Comparison of ENCODE assay signal across 9 cellular contexts in the genomic region with DNA sequence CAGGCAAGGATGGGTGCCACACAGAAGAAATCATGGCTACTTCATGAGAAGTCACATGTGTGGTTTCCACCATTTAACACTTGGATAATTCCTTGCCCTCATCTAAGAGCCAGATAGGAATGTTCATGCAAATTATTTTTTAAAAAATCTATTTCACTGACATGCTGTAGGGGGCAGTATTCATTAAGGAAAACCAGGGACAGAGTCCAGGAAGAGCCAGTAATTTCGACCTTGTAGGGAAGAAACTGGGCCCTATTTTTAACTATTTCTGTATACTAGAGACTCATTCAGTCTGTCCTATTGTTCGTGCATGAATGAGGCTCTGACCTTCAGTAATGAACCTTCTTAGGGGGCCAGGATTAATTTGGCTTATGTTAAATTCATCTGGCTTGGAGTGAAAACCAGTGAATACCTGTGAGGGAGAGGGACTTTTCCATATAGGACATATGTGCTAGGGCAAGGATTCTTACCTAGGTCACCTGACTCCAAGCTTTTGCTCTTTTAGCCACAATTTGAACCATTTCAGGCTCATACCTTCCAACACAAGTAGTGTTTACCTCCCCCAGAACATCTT.
DNase-seq lines count a peak whose midpoint lies in the region; ATAC-seq, FAIRE-seq and TF ChIP-seq lines count a peak whose summit lies in the region.
"Had no signal": no experiment of that assay in that cellular context is flagged by ENCODE, and none has a peak within 500 bp of the region (broad histone marks: within the 10 kb centered on the region; RNA-seq: fewer than 3 reads in every experiment).

No MANE protein-coding gene starts in this region.

- H3K4me1 ChIP-seq in GM12878 (ENCODE audit: control insufficient read depth, insufficient read depth, low read length), result no peaks in the 10 kb centered on the region
- H3K4me1 ChIP-seq: SJSA1 had no signal

- FAIRE-seq in GM12878 (lab: Jason Lieb, UNC), result no peak

- no peak for TF ChIP-seq EP300 in GM12878 (IDR thresholded peaks at IDR 0.05; ENCODE audit: borderline replicate concordance in 1 of 2, control insufficient read depth in 1 of 2, low read depth in 2 of 2, low read length in 2 of 2)

- no peak overlapping the region for H3K4me2 ChIP-seq in GM12878 (ENCODE audit: control insufficient read depth, insufficient read depth)

- in situ Hi-C loops in GM12878 (cut with MboI), result loop anchor here (10.0 kb wide), 2 partner anchors 591 to 831 kb away; no protein-coding TSS in a partner anchor

- H3K27me3 ChIP-seq in GM06990 (replicated peaks; ENCODE audit: control insufficient read depth, insufficient read depth, low read length) (no peaks in the 10 kb centered on the region), GM12878 (replicated peaks in 1 of 2; ENCODE audit: control insufficient read depth in 2 of 2, insufficient read depth in 2 of 2, low read length in 1 of 2) (no peaks in the 10 kb centered on the region)
- H3K27me3 ChIP-seq: SJSA1 had no signal

- H3K9ac ChIP-seq in GM12878 (ENCODE audit: control insufficient read depth, insufficient read depth, low read length), result no peak overlapping the region

- CTCF ChIA-PET in GM12878 (lab: Yijun Ruan, JAX), result interaction anchor here (0.9 to 4.1 kb wide), 25 partner anchors 8 to 828 kb away, joined by 3 to 21 read pairs (median 5); no protein-coding TSS in a partner anchor

- no TSS peak for BruUV-seq in GM12878 (replicated peaks; lab: Mats Ljungman, UMichigan)

- ATAC-seq in GM12878 (no peak), HG03354 (IDR thresholded peaks at IDR 0.05; ENCODE audit: poor library complexity, severe bottlenecking, unreplicated experiment) (no peak)

- SMC1A ChIA-PET in GM12878 (lab: Charles Lee; ENCODE audit: uncharacterized antibody, unreplicated experiment), result interaction anchor here (1.0 to 1.6 kb wide), 8 partner anchors 11 to 348 kb away, joined by 3 to 7 read pairs (median 3); no protein-coding TSS in a partner anchor

- POLR2A ChIA-PET in GM12878 (lab: Charles Lee), result no interaction called here

- H3K36me3 ChIP-seq in GM06990 (ENCODE audit: control insufficient read depth, insufficient read depth, low read length) (no peaks in the 10 kb centered on the region), GM12878 (ENCODE audit: control insufficient read depth in 2 of 2, insufficient read depth in 2 of 2, low read length in 1 of 2) (no peaks in the 10 kb centered on the region)
- H3K36me3 ChIP-seq: SJSA1 had no signal

- no peak overlapping the region for H2AFZ ChIP-seq in GM12878 (ENCODE audit: control insufficient read depth, low read depth, low read length)

- H4K20me1 ChIP-seq in GM12878 (ENCODE audit: control insufficient read depth, insufficient read depth), result no peaks in the 10 kb centered on the region

- no peaks in the 10 kb centered on the region for H3K79me2 ChIP-seq in GM12878 (ENCODE audit: control insufficient read depth, insufficient read depth, low read length)

- intact Hi-C loops in GM12878 (cut with micrococcal nuclease; ENCODE audit: unreplicated experiment), result loop anchor here (1.0 to 10.0 kb wide), 4 partner anchors 206 to 831 kb away; no protein-coding TSS in a partner anchor

- no peak overlapping the region for H3K27ac ChIP-seq in GM12878 (ENCODE audit: control insufficient read depth, insufficient read depth)
- H3K27ac ChIP-seq: SJSA1 had no signal

- H3K9me3 ChIP-seq in GM12878 (replicated peaks; ENCODE audit: control insufficient read depth, insufficient read depth, low read length), result no peaks in the 10 kb centered on the region
- H3K9me3 ChIP-seq: SJSA1 had no signal

- peak; percentile 56 for TF ChIP-seq CTCF in GM06990 (IDR thresholded peaks at IDR 0.05; ENCODE audit: insufficient read depth, low read length, poor library complexity, severe bottlenecking)
- peak; percentile 23 to 53 (median 43); a peak in 5 of 6 replicates for TF ChIP-seq CTCF in GM12878 (IDR thresholded peaks at IDR 0.05 in 2 of 3, conservative IDR thresholded peaks at IDR 0.05 in 1 of 3; ENCODE audit: control insufficient read depth in 2 of 3, extremely low read depth in 1 of 3, insufficient read depth in 1 of 3, low read depth in 3 of 3, low read length in 3 of 3)

- TF ChIP-seq POLR2A in GM12878 (IDR thresholded peaks at IDR 0.05; ENCODE audit: low read depth, low read length), result no peak

- 25% methylated on average over 2 of the region's 2 CpGs for WGBS in GM12878 (ENCODE audit: insufficient coverage, insufficient replicate concordance, low lambda C conversion rate, missing lambda C conversion rate)

- DNase-seq in GM06990 (ENCODE audit: extremely low read depth, insufficient read length), result no peak
- peak; percentile 48 for DNase-seq in NCI-H146 treated with DMSO at 0.1 percent for 48 hours (lab: John Stamatoyannopoulos, UW; ENCODE audit: unreplicated experiment)
- DNase-seq in GM12878 (ENCODE audit: low read depth, low spot score), result no peak
- peak; percentile 57 for DNase-seq in kidney glomerular epithelial cell (lab: John Stamatoyannopoulos, UW)
- DNase-seq in activated gamma-delta T cell treated with Interleukin-2 at 50 U/mL for 16 hours, result no peak
- no peak for DNase-seq in GF-D8 (lab: John Stamatoyannopoulos, UW)
- DNase-seq in T1000 (lab: John Stamatoyannopoulos, UW), result no peak

- no peak overlapping the region for H3K4me3 ChIP-seq in GM06990 (replicated peaks; ENCODE audit: low read depth, low read length)
- H3K4me3 ChIP-seq in GM12878, result no peak overlapping the region
- H3K4me3 ChIP-seq: SJSA1 had no signal

- TF ChIP-seq RAD21 in GM12878 (IDR thresholded peaks at IDR 0.05; ENCODE audit: insufficient read depth, low read depth, low read length), result peak; percentile 44

- RAD21 ChIA-PET in GM12878 (lab: Charles Lee; ENCODE audit: unreplicated experiment), result interaction anchor here (0.8 to 2.8 kb wide), 4 partner anchors 225 to 348 kb away, joined by 3 to 15 read pairs (median 3); no protein-coding TSS in a partner anchor

TF ChIP-seq in GM12878, 131 proteins besides CTCF, POLR2A, EP300 and RAD21:
- TF ChIP-seq PML (IDR thresholded peaks at IDR 0.05; ENCODE audit: low read length), result no peak
- no peak for TF ChIP-seq DPF2 (IDR thresholded peaks at IDR 0.05)
- peak; percentile 28; the same call in 1 of the 2 replicates for TF ChIP-seq SMC3 (IDR thresholded peaks at IDR 0.05; ENCODE audit: borderline replicate concordance, low read length)
- TF ChIP-seq, protein P1, sequence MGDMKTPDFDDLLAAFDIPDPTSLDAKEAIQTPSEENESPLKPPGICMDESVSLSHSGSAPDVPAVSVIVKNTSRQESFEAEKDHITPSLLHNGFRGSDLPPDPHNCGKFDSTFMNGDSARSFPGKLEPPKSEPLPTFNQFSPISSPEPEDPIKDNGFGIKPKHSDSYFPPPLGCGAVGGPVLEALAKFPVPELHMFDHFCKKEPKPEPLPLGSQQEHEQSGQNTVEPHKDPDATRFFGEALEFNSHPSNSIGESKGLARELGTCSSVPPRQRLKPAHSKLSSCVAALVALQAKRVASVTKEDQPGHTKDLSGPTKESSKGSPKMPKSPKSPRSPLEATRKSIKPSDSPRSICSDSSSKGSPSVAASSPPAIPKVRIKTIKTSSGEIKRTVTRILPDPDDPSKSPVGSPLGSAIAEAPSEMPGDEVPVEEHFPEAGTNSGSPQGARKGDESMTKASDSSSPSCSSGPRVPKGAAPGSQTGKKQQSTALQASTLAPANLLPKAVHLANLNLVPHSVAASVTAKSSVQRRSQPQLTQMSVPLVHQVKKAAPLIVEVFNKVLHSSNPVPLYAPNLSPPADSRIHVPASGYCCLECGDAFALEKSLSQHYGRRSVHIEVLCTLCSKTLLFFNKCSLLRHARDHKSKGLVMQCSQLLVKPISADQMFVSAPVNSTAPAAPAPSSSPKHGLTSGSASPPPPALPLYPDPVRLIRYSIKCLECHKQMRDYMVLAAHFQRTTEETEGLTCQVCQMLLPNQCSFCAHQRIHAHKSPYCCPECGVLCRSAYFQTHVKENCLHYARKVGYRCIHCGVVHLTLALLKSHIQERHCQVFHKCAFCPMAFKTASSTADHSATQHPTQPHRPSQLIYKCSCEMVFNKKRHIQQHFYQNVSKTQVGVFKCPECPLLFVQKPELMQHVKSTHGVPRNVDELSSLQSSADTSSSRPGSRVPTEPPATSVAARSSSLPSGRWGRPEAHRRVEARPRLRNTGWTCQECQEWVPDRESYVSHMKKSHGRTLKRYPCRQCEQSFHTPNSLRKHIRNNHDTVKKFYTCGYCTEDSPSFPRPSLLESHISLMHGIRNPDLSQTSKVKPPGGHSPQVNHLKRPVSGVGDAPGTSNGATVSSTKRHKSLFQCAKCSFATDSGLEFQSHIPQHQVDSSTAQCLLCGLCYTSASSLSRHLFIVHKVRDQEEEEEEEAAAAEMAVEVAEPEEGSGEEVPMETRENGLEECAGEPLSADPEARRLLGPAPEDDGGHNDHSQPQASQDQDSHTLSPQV (IDR thresholded peaks at IDR 0.05), result no peak
- no peak for TF ChIP-seq ATF7 (IDR thresholded peaks at IDR 0.05; ENCODE audit: low read depth)
- TF ChIP-seq MEF2A (IDR thresholded peaks at IDR 0.05; ENCODE audit: insufficient read depth, low read depth, low read length), result no peak
- TF ChIP-seq ZSCAN29 (IDR thresholded peaks at IDR 0.05), result no peak

Comparison
In these comparisons a context has a peak if more than half of its experiments do, and no peak if none do; other contexts are left out.
1. DNase-seq: peak in NCI-H146 treated with DMSO at 0.1 percent for 48 hours (single experiment) and kidney glomerular epithelial cell (single experiment); none in GM06990 (single experiment), GM12878 (single experiment), activated gamma-delta T cell treated with Interleukin-2 at 50 U/mL for 16 hours (single experiment), GF-D8 (single experiment) and T1000 (single experiment).